Comparison of ENCODE assay signal across 7 cellular contexts in genomic region chr1:149320972-149321731, GRCh38.
DNase-seq lines count a peak whose midpoint lies in the region; ATAC-seq, FAIRE-seq and TF ChIP-seq lines count a peak whose summit lies in the region.
"Not testable (repeated sequence)": the region's sequence is repeated elsewhere in the genome, so short reads cannot be mapped to it uniquely, and the experiment has no call there.

No MANE protein-coding gene starts in this region.

- no CpG with 5 or more reads among the region's 48 CpGs for WGBS in gastroesophageal sphincter (ENCODE audit: low coverage in 1 of 2), 2 donors
- WGBS in right lobe of liver (ENCODE audit: insufficient coverage, low coverage, low lambda C conversion rate, missing lambda C conversion rate), result no CpG with 5 or more reads among the region's 48 CpGs
- no CpG with 5 or more reads among the region's 48 CpGs for WGBS in pancreas, 2 donors

- intact Hi-C loops in left ventricle myocardium superior (cut with micrococcal nuclease); right lobe of liver (cut with DNase I); pancreas (cut with DNase I): not testable (repeated sequence)

- not testable (repeated sequence) for TF ChIP-seq POLR2A in gastroesophageal sphincter (IDR thresholded peaks at IDR 0.05); right lobe of liver (IDR thresholded peaks at IDR 0.05)

- TF ChIP-seq EP300 in gastroesophageal sphincter (IDR thresholded peaks at IDR 0.05), result not testable (repeated sequence)

- not testable (repeated sequence) for H3K4me1 Mint-ChIP-seq in activated T-cell treated with anti-CD3 and anti-CD28 coated beads, Interleukin-2, amount 50 U/mL, for 4 hours (ENCODE audit: low read depth)

- not testable (repeated sequence) for H3K9me3 Mint-ChIP-seq in activated T-cell treated with anti-CD3 and anti-CD28 coated beads, Interleukin-2, amount 50 U/mL, for 4 hours

- H3K36me3 ChIP-seq in RWPE2 (ENCODE audit: low read depth); gastroesophageal sphincter; right lobe of liver; pancreas: not testable (repeated sequence)

- peak; percentile 77 for ATAC-seq in RWPE2 (ENCODE audit: low read depth)
- peak; percentile 54 to 57 for ATAC-seq in activated T-cell treated with anti-CD3 and anti-CD28 coated beads, Interleukin-2, amount 50 U/mL, for 4 hours
- peak; percentile 36 for ATAC-seq in gastroesophageal sphincter
- peak; percentile 55 for ATAC-seq in left ventricle myocardium superior
- ATAC-seq in right lobe of liver, result peak in 3 of 4 donors; percentile 20 to 39 (median 22)
- peak in 3 of 4 donors; percentile 41 to 69 (median 41) for ATAC-seq in pancreas
- peak; percentile 43 for ATAC-seq in stimulated activated naive CD8-positive, alpha-beta T cell treated with anti-CD3 and anti-CD28 coated beads, Interleukin-15, Interleukin-2, amounts not matched to agents 100 U/mL and 50 U/mL, for 24 hours

- not testable (repeated sequence) for H3K9me3 ChIP-seq in RWPE2 (ENCODE audit: severe bottlenecking); gastroesophageal sphincter; right lobe of liver; pancreas

- DNase-seq in RWPE2 (ENCODE audit: low spot score); activated T-cell treated with anti-CD3 and anti-CD28 coated beads, Interleukin-2, amount 50 U/mL, for 4 hours; left ventricle myocardium superior; right lobe of liver; pancreas; stimulated activated naive CD8-positive, alpha-beta T cell treated with anti-CD3 and anti-CD28 coated beads, Interleukin-15, Interleukin-2, amounts not matched to agents 100 U/mL and 50 U/mL, for 24 hours: not testable (repeated sequence)

- FAIRE-seq in pancreas (lab: Jason Lieb, UNC), result not testable (repeated sequence)

- not testable (repeated sequence) for H3K27me3 ChIP-seq in RWPE2 (ENCODE audit: insufficient read depth, poor library complexity, severe bottlenecking); gastroesophageal sphincter; right lobe of liver; pancreas

- H3K27me3 Mint-ChIP-seq in activated T-cell treated with anti-CD3 and anti-CD28 coated beads, Interleukin-2, amount 50 U/mL, for 4 hours (ENCODE audit: low read depth), result not testable (repeated sequence)

- not testable (repeated sequence) for H3K4me3 Mint-ChIP-seq in activated T-cell treated with anti-CD3 and anti-CD28 coated beads, Interleukin-2, amount 50 U/mL, for 4 hours

- not testable (repeated sequence) for H3K4me3 ChIP-seq in RWPE2 (ENCODE audit: severe bottlenecking); gastroesophageal sphincter; right lobe of liver; pancreas

- H3K27ac ChIP-seq in RWPE2 (ENCODE audit: poor library complexity, severe bottlenecking); gastroesophageal sphincter; right lobe of liver; pancreas: not testable (repeated sequence)

- not testable (repeated sequence) for H3K4me1 ChIP-seq in RWPE2 (ENCODE audit: insufficient read depth, poor library complexity, severe bottlenecking); gastroesophageal sphincter; right lobe of liver; pancreas

- H3K36me3 Mint-ChIP-seq in activated T-cell treated with anti-CD3 and anti-CD28 coated beads, Interleukin-2, amount 50 U/mL, for 4 hours (ENCODE audit: insufficient read depth), result not testable (repeated sequence)

- TF ChIP-seq CTCF in RWPE2 (IDR thresholded peaks at IDR 0.05; ENCODE audit: poor library complexity, severe bottlenecking); gastroesophageal sphincter (IDR thresholded peaks at IDR 0.05); right lobe of liver (IDR thresholded peaks at IDR 0.05); pancreas (IDR thresholded peaks at IDR 0.05): not testable (repeated sequence)

Comparison
In these comparisons a context has a peak if more than half of its experiments do, and no peak if none do; other contexts are left out.
1. ATAC-seq: peak in every context shown above with its lines; median percentile 77 in RWPE2; 56 in activated T-cell treated with anti-CD3 and anti-CD28 coated beads, Interleukin-2, amount 50 U/mL, for 4 hours; 55 in left ventricle myocardium superior; 43 in stimulated activated naive CD8-positive, alpha-beta T cell treated with anti-CD3 and anti-CD28 coated beads, Interleukin-15, Interleukin-2, amounts not matched to agents 100 U/mL and 50 U/mL, for 24 hours; 41 in pancreas; 36 in gastroesophageal sphincter; 22 in right lobe of liver.